Comparison of ENCODE assay signal across 1 cellular context in the genomic region with DNA sequence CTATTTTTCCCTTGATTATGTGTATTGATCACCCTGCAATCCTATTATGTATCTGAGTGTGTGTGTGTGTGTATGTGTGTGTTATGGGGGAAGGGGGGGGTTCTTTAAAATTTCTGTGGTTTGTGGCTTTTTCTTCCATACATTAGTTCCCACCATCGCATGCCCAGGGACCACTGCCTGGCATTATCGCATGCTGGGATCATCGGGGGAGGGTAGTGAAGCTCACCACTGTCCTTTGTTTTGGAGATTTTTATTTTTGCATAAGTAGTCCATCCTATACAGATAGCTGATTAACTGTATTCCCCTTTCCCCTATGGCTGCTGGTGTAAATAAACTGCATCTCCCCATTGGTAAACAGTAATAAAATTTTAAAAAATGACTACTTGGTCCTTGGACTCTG.
TF ChIP-seq lines count a peak whose summit lies in the region.

No MANE protein-coding gene starts in this region.

TF ChIP-seq in H1, 55 proteins besides CTCF, POLR2A, EP300 and RAD21:
- peak; percentile 16; the same call in 1 of the 2 replicates for TF ChIP-seq YY1 (IDR thresholded peaks at IDR 0.05; ENCODE audit: low read depth, low read length)
- peak in 1 of 2 experiments; percentile 23 for TF ChIP-seq BCL11A (IDR thresholded peaks at IDR 0.05; ENCODE audit: low read depth in 2 of 2, low read length in 2 of 2)
- no peak for TF ChIP-seq TAF1 (IDR thresholded peaks at IDR 0.05; ENCODE audit: low read depth, low read length)
- TF ChIP-seq SP1 (IDR thresholded peaks at IDR 0.05; ENCODE audit: low read depth, low read length): peak; percentile 72; the same call in 1 of the 2 replicates
- TF ChIP-seq, protein P1, sequence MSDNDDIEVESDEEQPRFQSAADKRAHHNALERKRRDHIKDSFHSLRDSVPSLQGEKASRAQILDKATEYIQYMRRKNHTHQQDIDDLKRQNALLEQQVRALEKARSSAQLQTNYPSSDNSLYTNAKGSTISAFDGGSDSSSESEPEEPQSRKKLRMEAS (IDR thresholded peaks at IDR 0.05): 0 out of 2 replicates have a peak, but pooled peaks have one; percentile 14
- no peak for TF ChIP-seq BRCA1 (IDR thresholded peaks at IDR 0.05; ENCODE audit: low read depth, low read length)
- no peak for TF ChIP-seq CEBPB (IDR thresholded peaks at IDR 0.05; ENCODE audit: low read depth, low read length)
- TF ChIP-seq POLR2AphosphoS5 (IDR thresholded peaks at IDR 0.05; ENCODE audit: low read depth, low read length): no peak
